18 cellular contexts compared by ENCODE assay signal in genomic region chr22:32951081-32951806, GRCh38.
DNase-seq lines count a peak whose midpoint lies in the region; ATAC-seq and TF ChIP-seq lines count a peak whose summit lies in the region.
"Had no signal": no experiment of that assay in that cellular context is flagged by ENCODE, and none has a peak within 500 bp of the region (broad histone marks: within the 10 kb centered on the region; RNA-seq: fewer than 3 reads in every experiment).

No MANE protein-coding gene starts in this region.

- H3K4me3 Mint-ChIP-seq in WTC11 = no peak overlapping the region
- no peak overlapping the region for H3K4me3 Mint-ChIP-seq in effector memory CD8-positive, alpha-beta T cell
- H3K4me3 Mint-ChIP-seq: activated T-cell treated with anti-CD3 and anti-CD28 coated beads, Interleukin-2, amount 50 U/mL, for 4 hours; B cell had no signal

- no peaks in the 10 kb centered on the region for H3K27me3 ChIP-seq in upper lobe of right lung
- H3K27me3 ChIP-seq: gastroesophageal sphincter, ovary had no signal

- DNase-seq in left cardiac atrium = no peak
- DNase-seq in Right ventricle myocardium inferior (ENCODE audit: missing footprints) = no peak
- peak; percentile 55 for DNase-seq in WTC11 (ENCODE audit: low spot score)
- no peak for DNase-seq in left lobe of liver (ENCODE audit: low spot score)
- no peak for DNase-seq in upper lobe of right lung
- no peak for DNase-seq in activated effector memory CD4-positive, alpha-beta T cell treated with Interleukin-2 at 50 U/mL for 16 hours
- no peak for DNase-seq in effector memory CD8-positive, alpha-beta T cell
- DNase-seq: activated T-cell treated with anti-CD3 and anti-CD28 coated beads, Interleukin-2, amount 50 U/mL, for 4 hours; NCI-H1436 treated with DMSO at 0.1 percent for 48 hours; NCI-H748 treated with DMSO at 0.1 percent for 48 hours; SIG-M5; stimulated activated CD4-positive, alpha-beta T cell treated with anti-CD3 and anti-CD28 coated beads, Interleukin-1b, Interleukin-23, amount 100 ng/mL, for 48 hours had no signal

- H3K36me3 ChIP-seq in upper lobe of right lung = no peaks in the 10 kb centered on the region
- H3K36me3 ChIP-seq: gastroesophageal sphincter, HAP-1, ovary had no signal

- H3K4me3 ChIP-seq in upper lobe of right lung = no peak overlapping the region
- H3K4me3 ChIP-seq: gastroesophageal sphincter, HAP-1, ovary had no signal

- H3K27ac Mint-ChIP-seq in WTC11 = no peak overlapping the region
- no peak overlapping the region for H3K27ac Mint-ChIP-seq in effector memory CD8-positive, alpha-beta T cell
- H3K27ac Mint-ChIP-seq: B cell had no signal

- TF ChIP-seq CTCF in WTC11 (IDR thresholded peaks at IDR 0.05) = 0 out of 2 replicates have a peak, but pooled peaks have one; percentile 29
- TF ChIP-seq CTCF in upper lobe of right lung (IDR thresholded peaks at IDR 0.05) = peak; percentile 17

- peak; percentile 17 to 19 for ATAC-seq in left cardiac atrium
- no peak for ATAC-seq in Right ventricle myocardium inferior
- ATAC-seq in WTC11 = peak; percentile 38; the same call in 1 of the 2 replicates
- ATAC-seq in left lobe of liver = peak; percentile 66
- ATAC-seq in upper lobe of right lung = peak; percentile 58
- no peak for ATAC-seq in GM21447 (IDR thresholded peaks at IDR 0.05; ENCODE audit: unreplicated experiment)
- ATAC-seq in effector memory CD8-positive, alpha-beta T cell (replicated peaks) = no peak
- ATAC-seq: activated T-cell treated with anti-CD3 and anti-CD28 coated beads, Interleukin-2, amount 50 U/mL, for 4 hours; gastroesophageal sphincter; left colon had no signal

- H3K4me1 ChIP-seq in upper lobe of right lung = peaks cover 32% of the 10 kb centered on the region

- H3K9me3 ChIP-seq in upper lobe of right lung = no peaks in the 10 kb centered on the region
- H3K9me3 ChIP-seq: gastroesophageal sphincter, HAP-1, ovary had no signal

- peaks cover 10% of the 10 kb centered on the region; the same call in 1 of the 2 replicates for H3K9me3 Mint-ChIP-seq in WTC11
- H3K9me3 Mint-ChIP-seq in effector memory CD8-positive, alpha-beta T cell = no peaks in the 10 kb centered on the region
- H3K9me3 Mint-ChIP-seq: activated T-cell treated with anti-CD3 and anti-CD28 coated beads, Interleukin-2, amount 50 U/mL, for 4 hours had no signal

- peaks cover 12% of the 10 kb centered on the region for H3K4me1 Mint-ChIP-seq in WTC11
- no peaks in the 10 kb centered on the region for H3K4me1 Mint-ChIP-seq in effector memory CD8-positive, alpha-beta T cell (ENCODE audit: low read depth in 2 of 2)
- H3K4me1 Mint-ChIP-seq: B cell had no signal

- intact Hi-C loops in left cardiac atrium (cut with DNase I) (loop anchor here in 1 of 2 donors (10.0 kb wide), 1 partner anchor 96 kb away; no protein-coding TSS in a partner anchor), Right ventricle myocardium inferior (cut with DNase I) (no loop called here), upper lobe of right lung (cut with DNase I) (no loop called here)

- H3K36me3 Mint-ChIP-seq in WTC11 = peaks cover 3% of the 10 kb centered on the region
- H3K36me3 Mint-ChIP-seq in effector memory CD8-positive, alpha-beta T cell (ENCODE audit: insufficient read depth) = peaks cover 2% of the 10 kb centered on the region

- no peaks in the 10 kb centered on the region; the same call in 1 of the 2 replicates for H3K27me3 Mint-ChIP-seq in WTC11 (ENCODE audit: low read depth)
- H3K27me3 Mint-ChIP-seq in effector memory CD8-positive, alpha-beta T cell = peaks cover 0 to 30% of the 10 kb centered on the region in 2 donors
- H3K27me3 Mint-ChIP-seq: B cell had no signal

- POLR2A ChIA-PET in WTC11 (lab: Charles Lee) = interaction anchor here (0.6 kb wide), 1 partner anchor 23 kb away, joined by 3 read pairs; no protein-coding TSS in a partner anchor

- CTCF ChIA-PET in WTC11 (lab: Charles Lee) = interaction anchor here (1.0 to 1.5 kb wide), 6 partner anchors 10 to 157 kb away, joined by 3 to 6 read pairs (median 4); no protein-coding TSS in a partner anchor

- peak overlapping the region; percentile 51 for H3K27ac ChIP-seq in upper lobe of right lung
- H3K27ac ChIP-seq: ovary had no signal

TF ChIP-seq in WTC11, 78 proteins besides CTCF, POLR2A, EP300 and RAD21 (continues in another document):
- TF ChIP-seq E2F5 (CRISPR knock-in tag; IDR thresholded peaks at IDR 0.05) (no peak), FOXJ3 (CRISPR knock-in tag; IDR thresholded peaks at IDR 0.05; ENCODE audit: borderline replicate concordance) (no peak), ATF1 (CRISPR knock-in tag; IDR thresholded peaks at IDR 0.05) (no peak), ESRRA (CRISPR knock-in tag; IDR thresholded peaks at IDR 0.05; ENCODE audit: borderline replicate concordance) (no peak), ZNF532 (CRISPR knock-in tag; IDR thresholded peaks at IDR 0.05; ENCODE audit: borderline replicate concordance) (no peak), ATF3 (CRISPR knock-in tag; conservative IDR thresholded peaks at IDR 0.05) (no peak), TEAD4 (CRISPR knock-in tag; IDR thresholded peaks at IDR 0.05) (no peak), GTF2I (CRISPR knock-in tag; conservative IDR thresholded peaks at IDR 0.05) (no peak), SP1 (CRISPR knock-in tag; conservative IDR thresholded peaks at IDR 0.05) (no peak), E2F4 (CRISPR knock-in tag; IDR thresholded peaks at IDR 0.05; ENCODE audit: borderline replicate concordance, low read depth) (no peak)

Comparison
In these comparisons a context has a peak if more than half of its experiments do, and no peak if none do; other contexts are left out.
1. ATAC-seq: peak in left cardiac atrium (2 of 2), WTC11 (single experiment), left lobe of liver (single experiment) and upper lobe of right lung (single experiment); none in Right ventricle myocardium inferior (single experiment), GM21447 (single experiment) and effector memory CD8-positive, alpha-beta T cell (single experiment).